1 cellular context compared by ENCODE assay signal in the genomic region with DNA sequence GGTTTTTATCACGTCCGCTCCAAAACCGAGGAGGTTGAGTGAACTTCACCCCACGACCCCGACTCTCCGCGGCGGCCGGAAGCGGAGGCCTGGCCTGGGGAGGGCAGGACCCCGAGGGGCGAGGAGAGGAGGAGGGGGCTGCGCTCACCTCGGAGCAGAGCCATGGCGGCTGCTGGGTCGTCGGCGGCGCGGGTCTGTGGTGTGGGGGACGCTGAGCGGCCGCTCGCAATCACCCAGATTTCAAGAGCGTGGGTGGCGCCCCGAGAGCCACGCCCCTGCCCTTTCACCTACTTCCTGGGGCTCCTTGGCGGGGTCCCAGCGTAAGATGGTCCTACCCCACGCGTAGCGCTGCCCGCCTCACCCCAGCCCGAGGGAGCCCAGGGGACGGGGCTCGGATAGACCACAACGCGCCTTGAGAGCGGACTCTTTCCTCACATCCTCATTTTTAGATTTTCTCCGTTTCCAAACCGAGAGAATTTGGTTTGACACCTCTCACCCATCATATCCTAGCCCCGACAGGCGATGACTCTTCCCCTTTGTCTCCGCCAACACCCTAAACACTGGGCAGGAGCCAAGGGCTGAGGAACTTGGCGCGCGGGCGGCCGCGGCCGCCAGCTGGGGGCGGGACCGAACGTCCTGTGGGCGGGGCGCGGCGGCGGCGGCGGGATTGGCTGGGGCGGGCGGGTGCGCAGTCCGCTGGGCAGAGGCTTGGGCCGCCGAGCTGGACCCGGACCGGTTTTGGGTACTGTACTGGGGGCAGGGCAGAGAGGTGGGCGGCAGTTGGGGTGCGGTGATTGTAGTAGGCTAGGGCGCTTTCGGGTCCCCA.
TF ChIP-seq lines count a peak whose summit lies in the region.

A gene with protein sequence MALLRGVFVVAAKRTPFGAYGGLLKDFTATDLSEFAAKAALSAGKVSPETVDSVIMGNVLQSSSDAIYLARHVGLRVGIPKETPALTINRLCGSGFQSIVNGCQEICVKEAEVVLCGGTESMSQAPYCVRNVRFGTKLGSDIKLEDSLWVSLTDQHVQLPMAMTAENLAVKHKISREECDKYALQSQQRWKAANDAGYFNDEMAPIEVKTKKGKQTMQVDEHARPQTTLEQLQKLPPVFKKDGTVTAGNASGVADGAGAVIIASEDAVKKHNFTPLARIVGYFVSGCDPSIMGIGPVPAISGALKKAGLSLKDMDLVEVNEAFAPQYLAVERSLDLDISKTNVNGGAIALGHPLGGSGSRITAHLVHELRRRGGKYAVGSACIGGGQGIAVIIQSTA (minus strand): TSS at position 213 of the 826 bp plus-strand sequence. CDS start 49 bp downstream, at position 164.

TF ChIP-seq in WTC11, 78 proteins besides CTCF, POLR2A, EP300 and RAD21 (continued from another document):
- TF ChIP-seq, protein P1, sequence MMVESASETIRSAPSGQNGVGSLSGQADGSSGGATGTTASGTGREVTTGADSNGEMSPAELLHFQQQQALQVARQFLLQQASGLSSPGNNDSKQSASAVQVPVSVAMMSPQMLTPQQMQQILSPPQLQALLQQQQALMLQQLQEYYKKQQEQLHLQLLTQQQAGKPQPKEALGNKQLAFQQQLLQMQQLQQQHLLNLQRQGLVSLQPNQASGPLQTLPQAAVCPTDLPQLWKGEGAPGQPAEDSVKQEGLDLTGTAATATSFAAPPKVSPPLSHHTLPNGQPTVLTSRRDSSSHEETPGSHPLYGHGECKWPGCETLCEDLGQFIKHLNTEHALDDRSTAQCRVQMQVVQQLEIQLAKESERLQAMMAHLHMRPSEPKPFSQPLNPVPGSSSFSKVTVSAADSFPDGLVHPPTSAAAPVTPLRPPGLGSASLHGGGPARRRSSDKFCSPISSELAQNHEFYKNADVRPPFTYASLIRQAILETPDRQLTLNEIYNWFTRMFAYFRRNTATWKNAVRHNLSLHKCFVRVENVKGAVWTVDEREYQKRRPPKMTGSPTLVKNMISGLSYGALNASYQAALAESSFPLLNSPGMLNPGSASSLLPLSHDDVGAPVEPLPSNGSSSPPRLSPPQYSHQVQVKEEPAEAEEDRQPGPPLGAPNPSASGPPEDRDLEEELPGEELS (CRISPR knock-in tag; IDR thresholded peaks at IDR 0.05), result no peak
